ENCODE assay signal across 9 cellular contexts in the genomic region with DNA sequence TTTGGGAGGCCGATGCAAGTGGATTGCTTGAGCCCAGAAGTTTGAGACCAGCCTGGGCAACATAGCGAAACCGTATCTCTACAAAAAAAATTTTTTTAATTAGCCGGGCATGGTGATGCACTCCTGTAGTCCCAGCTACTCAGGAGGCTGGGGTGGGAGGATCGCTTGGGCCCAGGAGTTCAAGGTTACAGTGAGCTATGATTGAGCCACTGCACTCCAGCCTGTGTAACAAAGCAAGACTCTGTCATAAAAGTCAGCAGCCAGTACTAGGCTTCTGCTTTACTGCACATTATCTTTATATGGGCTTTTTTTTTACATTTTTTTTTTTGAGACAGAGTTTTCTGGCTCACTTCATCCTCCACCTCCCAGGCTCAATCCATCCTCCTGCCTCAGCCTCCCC. TPM values are rescaled to one million over a fixed set of nuclear protein-coding genes. Genes with fewer than 3 reads are reported as not detected.
"Had no signal": no experiment of that assay in that cellular context is flagged by ENCODE, and none has a peak within 500 bp of the region (broad histone marks: within the 10 kb centered on the region; RNA-seq: fewer than 3 reads in every experiment).

No MANE protein-coding gene starts in this region.

- H3K4me2 ChIP-seq: GM23338 had no signal

- H3K4me3 Mint-ChIP-seq: GM23338, H9, IgD-negative memory B cell had no signal

- H3K4me3 ChIP-seq: GM23338 had no signal

- H3K4me1 Mint-ChIP-seq: GM23338, IgD-negative memory B cell had no signal

- FAIRE-seq: H1, H54, HTR-8/SVneo had no signal

- DNase-seq: H9, HCEC 1CT, KBM-7 had no signal

- H3K27ac Mint-ChIP-seq: GM23338, H9, IgD-negative memory B cell had no signal

- ATAC-seq: GM23338 had no signal

- H3K36me3 Mint-ChIP-seq: IgD-negative memory B cell had no signal

- H3K9me3 Mint-ChIP-seq: H9, IgD-negative memory B cell had no signal

RNA-seq across cellular contexts. Expression of a gene that starts 9.4 kb away (rescaled TPM):
- total RNA-seq: GM23338, H1, H9, HT-29 had no signal
- polyA plus RNA-seq: GM23338, H1, IgD-negative memory B cell had no signal

RNA-seq across cellular contexts. Expression of a gene that starts 40.5 kb away (rescaled TPM):
- total RNA-seq: H1, H9, HT-29 had no signal
- polyA plus RNA-seq: GM23338 had no signal
